20 cellular contexts compared by ENCODE assay signal in the genomic region with DNA sequence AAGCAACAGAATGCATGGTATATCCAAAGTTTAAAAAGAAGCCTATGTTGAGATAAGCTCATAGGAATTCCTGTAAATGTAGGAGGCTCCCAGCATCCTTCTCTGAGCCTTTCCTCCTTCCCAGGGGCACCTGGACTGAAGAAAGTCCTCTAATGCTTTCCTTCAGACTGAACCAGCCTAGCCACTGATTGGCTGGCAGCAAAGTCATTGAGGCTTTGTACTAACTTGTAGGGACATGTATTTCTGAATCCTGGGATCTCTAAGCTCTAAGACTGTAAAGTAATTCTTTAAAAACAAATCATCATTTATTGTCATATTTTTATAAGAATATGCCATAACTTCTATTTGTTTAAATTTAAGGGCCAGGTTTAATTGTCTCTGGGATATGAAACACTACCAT. TPM values are rescaled to one million over a fixed set of nuclear protein-coding genes. Genes with fewer than 3 reads are reported as not detected.
DNase-seq lines count a peak whose midpoint lies in the region; ATAC-seq and TF ChIP-seq lines count a peak whose summit lies in the region.
"Had no signal": no experiment of that assay in that cellular context is flagged by ENCODE, and none has a peak within 500 bp of the region (broad histone marks: within the 10 kb centered on the region; RNA-seq: fewer than 3 reads in every experiment).

No MANE protein-coding gene starts in this region.

- H3K4me1 Mint-ChIP-seq in MCF 10A (ENCODE audit: insufficient read depth, unreplicated experiment): no peaks in the 10 kb centered on the region
- H3K4me1 Mint-ChIP-seq: B cell; CD4-positive, CD25-positive, alpha-beta regulatory T cell had no signal

- H3K4me3 ChIP-seq in breast epithelium (no peak overlapping the region), epithelial cell of esophagus (ENCODE audit: low read length) (no peak overlapping the region), thyroid gland (replicated peaks in 1 of 3) (no peak overlapping the region)
- H3K4me3 ChIP-seq: BLaER1, GM23248 had no signal

- H3K27me3 Mint-ChIP-seq in MCF 10A (ENCODE audit: insufficient read depth, unreplicated experiment): no peaks in the 10 kb centered on the region

- H3K4me3 Mint-ChIP-seq in MCF 10A (ENCODE audit: unreplicated experiment): no peak overlapping the region
- H3K4me3 Mint-ChIP-seq: B cell; CD4-positive, CD25-positive, alpha-beta regulatory T cell; CD8-positive, alpha-beta T cell had no signal

- no peaks in the 10 kb centered on the region for H3K36me3 Mint-ChIP-seq in MCF 10A (ENCODE audit: insufficient read depth, unreplicated experiment)
- H3K36me3 Mint-ChIP-seq: CD8-positive, alpha-beta T cell had no signal

- H3K27ac Mint-ChIP-seq in MCF 10A (ENCODE audit: low read depth, unreplicated experiment): no peak overlapping the region
- H3K27ac Mint-ChIP-seq: B cell; CD4-positive, CD25-positive, alpha-beta regulatory T cell; CD8-positive, alpha-beta T cell had no signal

- no peaks in the 10 kb centered on the region for H3K27me3 ChIP-seq in breast epithelium
- H3K27me3 ChIP-seq in foreskin keratinocyte: no peaks in the 10 kb centered on the region
- H3K27me3 ChIP-seq in thyroid gland: no peaks in the 10 kb centered on the region
- H3K27me3 ChIP-seq: BLaER1 had no signal

- peak; percentile 21 for DNase-seq in MCF 10A (ENCODE audit: unreplicated experiment)
- DNase-seq in breast epithelium (ENCODE audit: low spot score in 2 of 2): no peak
- peak; percentile 76 for DNase-seq in epithelial cell of esophagus (ENCODE audit: low read depth)
- peak; percentile 39 to 68 for DNase-seq in foreskin keratinocyte
- DNase-seq in thyroid gland: no peak
- no peak for DNase-seq in stimulated activated CD4-positive, alpha-beta T cell treated with anti-CD3 and anti-CD28 coated beads, Interleukin-4, amount 100 ng/mL, for 24 hours
- DNase-seq in kidney tubule cell (ENCODE audit: low spot score): no peak
- DNase-seq: Caco-2; CD4-positive, CD25-positive, alpha-beta regulatory T cell; CD8-positive, alpha-beta T cell; DMS153; DND-41; GM23248; H7; HCEC 1CT had no signal

- no TSS peak for BruUV-seq in MCF 10A (replicated peaks; lab: Mats Ljungman, UMichigan)

- H3K4me1 ChIP-seq in breast epithelium: no peaks in the 10 kb centered on the region
- peaks cover 13% of the 10 kb centered on the region for H3K4me1 ChIP-seq in foreskin keratinocyte
- H3K4me1 ChIP-seq in thyroid gland: peaks cover 0 to 11% of the 10 kb centered on the region in 2 donors
- H3K4me1 ChIP-seq: BLaER1, Caco-2 had no signal

- H3K9me3 Mint-ChIP-seq in MCF 10A (ENCODE audit: unreplicated experiment): no peaks in the 10 kb centered on the region
- H3K9me3 Mint-ChIP-seq: CD8-positive, alpha-beta T cell had no signal

- TF ChIP-seq CTCF in MCF 10A (IDR thresholded peaks at IDR 0.05; ENCODE audit: unreplicated experiment): no peak
- TF ChIP-seq CTCF in breast epithelium (IDR thresholded peaks at IDR 0.05): no peak
- TF ChIP-seq CTCF in epithelial cell of esophagus (IDR thresholded peaks at IDR 0.05; ENCODE audit: insufficient read depth, low read depth, low read length, missing control alignments): no peak
- TF ChIP-seq CTCF in foreskin keratinocyte (conservative IDR thresholded peaks at IDR 0.05): no peak
- no peak for TF ChIP-seq CTCF in thyroid gland (IDR thresholded peaks at IDR 0.05)

- H3K27ac ChIP-seq in breast epithelium (no peak overlapping the region), foreskin keratinocyte (no peak overlapping the region), thyroid gland (peak overlapping the region in 2 of 3 donors; percentile 39 to 68)
- H3K27ac ChIP-seq: 22Rv1, BLaER1, C4-2B, GM23248 had no signal

- intact Hi-C loops in MCF 10A (cut with micrococcal nuclease): no loop called here
- intact Hi-C loops in breast epithelium (cut with DNase I; ENCODE audit: low total_unique reads): no loop called here
- intact Hi-C loops in thyroid gland (cut with DNase I): no loop called here

- POLR2A ChIA-PET in MCF 10A (lab: Yijun Ruan, JAX): interaction anchor here (1.7 to 2.6 kb wide), 2 partner anchors 11 to 24 kb away, joined by 3 to 20 read pairs; a partner anchor contains a TSS

- H3K9me3 ChIP-seq in breast epithelium (no peaks in the 10 kb centered on the region), thyroid gland (no peaks in the 10 kb centered on the region)
- H3K9me3 ChIP-seq: BLaER1 had no signal

- CTCF ChIA-PET in MCF 10A (lab: Yijun Ruan, JAX): interaction anchor here (0.5 to 3.4 kb wide), 5 partner anchors 10 to 210 kb away, joined by 3 to 14 read pairs (median 3); no protein-coding TSS in a partner anchor

- TF ChIP-seq POLR2A in breast epithelium (IDR thresholded peaks at IDR 0.05) (no peak), thyroid gland (IDR thresholded peaks at IDR 0.05) (no peak)

- ATAC-seq in foreskin keratinocyte (peak; percentile 75), HG03097 (IDR thresholded peaks at IDR 0.05; ENCODE audit: low FRiP score, unreplicated experiment) (no peak)
- ATAC-seq: CD8-positive, alpha-beta T cell had no signal

- H3K36me3 ChIP-seq in breast epithelium (no peaks in the 10 kb centered on the region), thyroid gland (no peaks in the 10 kb centered on the region)
- H3K36me3 ChIP-seq: BLaER1 had no signal

RNA-seq across cellular contexts. Expression of a gene that starts 23.9 kb away (rescaled TPM):
- total RNA-seq in MCF 10A (2022): 26.1 and 30.1 TPM in 2 replicates
- 10 to 100 TPM; 16.7 to 20.3 (median 17.7) TPM for total RNA-seq in breast epithelium
- 67.1 and 69.4 TPM in 2 replicates for total RNA-seq in foreskin keratinocyte
- 16.6 and 17.9 TPM in 2 replicates for polyA plus RNA-seq in foreskin keratinocyte
- total RNA-seq in thyroid gland: 10 to 100 TPM; 18.4 to 21.7 (median 19.1) TPM

Comparison
In these comparisons a context has a peak if more than half of its experiments do, and no peak if none do; other contexts are left out.
1. DNase-seq: peak in MCF 10A (single experiment), epithelial cell of esophagus (single experiment) and foreskin keratinocyte (2 of 2); none in breast epithelium (0 of 2), thyroid gland (0 of 2), stimulated activated CD4-positive, alpha-beta T cell treated with anti-CD3 and anti-CD28 coated beads, Interleukin-4, amount 100 ng/mL, for 24 hours (single experiment) and kidney tubule cell (single experiment).
2. H3K27ac ChIP-seq: peak in thyroid gland (2 of 3); none in breast epithelium (0 of 2) and foreskin keratinocyte (single experiment).